Comparison of ENCODE assay signal across 34 cellular contexts in the genomic region with DNA sequence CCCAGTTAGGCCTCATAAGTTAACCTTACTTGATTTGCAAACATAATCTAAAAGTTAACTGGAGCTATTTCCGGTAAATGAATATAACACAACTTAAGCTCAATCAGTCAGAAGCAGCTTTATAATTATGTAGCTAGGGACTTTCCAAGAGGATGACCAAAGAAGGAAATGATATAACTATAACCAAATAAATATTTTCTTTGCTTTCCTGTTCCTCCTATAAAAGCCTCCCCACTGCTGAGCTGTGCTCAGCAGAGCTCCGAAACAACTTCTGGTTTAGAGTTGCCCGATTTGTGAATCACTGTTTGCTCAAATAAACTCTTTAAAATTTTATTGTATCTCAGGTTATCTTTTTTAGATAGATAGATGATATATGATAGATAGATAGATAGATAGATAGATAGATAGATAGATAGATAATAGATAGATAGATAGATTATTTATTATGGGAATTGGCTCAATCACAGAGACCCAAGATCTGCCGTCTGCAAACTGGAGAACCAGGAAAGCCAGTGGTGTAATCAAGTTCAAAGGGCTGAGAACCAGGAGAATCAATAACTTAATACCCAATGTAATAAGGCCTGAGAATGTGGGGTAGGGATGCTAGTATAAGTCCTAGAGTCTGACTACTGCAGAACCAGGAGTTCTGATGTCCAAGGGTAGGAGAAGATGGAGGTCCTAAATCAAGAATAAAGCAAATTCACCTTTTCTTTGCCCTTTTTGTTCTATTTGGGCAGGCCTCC.
"Had no signal": no experiment of that assay in that cellular context is flagged by ENCODE, and none has a peak within 500 bp of the region (broad histone marks: within the 10 kb centered on the region; RNA-seq: fewer than 3 reads in every experiment).

No MANE protein-coding gene starts in this region.

- H3K4me3 ChIP-seq: cardiac muscle cell, MG63 had no signal

- H3K9me3 ChIP-seq: MG63 had no signal

- H3K27ac ChIP-seq: brain microvascular endothelial cell, cardiac muscle cell, WERI-Rb-1 had no signal

- H3K27me3 ChIP-seq: brain microvascular endothelial cell, cardiac muscle cell, MG63 had no signal

- ATAC-seq: activated CD8-positive, alpha-beta memory T cell treated with anti-CD3 and anti-CD28 coated beads, Interleukin-2, amount 10 ng/mL, durations not matched to agents 7 days and 5 days; activated naive CD8-positive, alpha-beta T cell treated with anti-CD3 and anti-CD28 coated beads, Interleukin-2, amount 50 U/mL, for 24 hours had no signal

- H3K36me3 ChIP-seq: brain microvascular endothelial cell, WERI-Rb-1 had no signal

- DNase-seq: activated CD4-positive, alpha-beta memory T cell treated with anti-CD3 and anti-CD28 coated beads, Interleukin-2, amount 10 ng/mL, durations not matched to agents 7 days and 5 days; activated CD4-positive, alpha-beta T cell treated with anti-CD3 and anti-CD28 coated beads for 1 hour; activated CD4-positive, alpha-beta T cell treated with anti-CD3 and anti-CD28 coated beads for 48 hours; activated CD4-positive, CD25-positive, alpha-beta regulatory T cell; activated CD8-positive, alpha-beta memory T cell treated with anti-CD3 and anti-CD28 coated beads for 24 hours; activated CD8-positive, alpha-beta memory T cell treated with anti-CD3 and anti-CD28 coated beads, Interleukin-2, amount 10 ng/mL, durations not matched to agents 7 days and 5 days; activated CD8-positive, alpha-beta memory T cell treated with anti-CD3 and anti-CD28 coated beads, Interleukin-2, amount 50 U/mL, for 48 hours; activated effector memory CD4-positive, alpha-beta T cell treated with Interleukin-2 at 50 U/mL for 16 hours; activated naive CD4-positive, alpha-beta T cell treated with anti-CD3 and anti-CD28 coated beads, Interleukin-2, amount 10 ng/mL, durations not matched to agents 7 days and 5 days; activated naive CD8-positive, alpha-beta T cell treated with anti-CD3 and anti-CD28 coated beads, Interleukin-2, amount 50 U/mL, for 24 hours; activated T-cell treated with anti-CD3 and anti-CD28 coated beads, Interleukin-2, amount 50 U/mL, for 48 hours; anterior cingulate cortex; brain microvascular endothelial cell; Karpas-422; KBM-7; MG63; NCI-H1092; NCI-H1417; NCI-H146; NCI-H187; NCI-H2029 treated with DMSO at 0.1 percent for 48 hours; NCI-H2107; NCI-H2171; NCI-H510A; NCI-H526; NCI-H748 treated with DMSO at 0.1 percent for 48 hours; NK-92 treated with Interleukin-12 subunit alpha and Interleukin-12 subunit beta, amount 100 ng/mL, for 24 hours; Right ventricle myocardium superior; SW 1271; T-helper 1 cell; T-helper 2 cell; T-helper 9 cell; WERI-Rb-1 had no signal
